Comparison of ENCODE assay signal across 26 cellular contexts in the genomic region with DNA sequence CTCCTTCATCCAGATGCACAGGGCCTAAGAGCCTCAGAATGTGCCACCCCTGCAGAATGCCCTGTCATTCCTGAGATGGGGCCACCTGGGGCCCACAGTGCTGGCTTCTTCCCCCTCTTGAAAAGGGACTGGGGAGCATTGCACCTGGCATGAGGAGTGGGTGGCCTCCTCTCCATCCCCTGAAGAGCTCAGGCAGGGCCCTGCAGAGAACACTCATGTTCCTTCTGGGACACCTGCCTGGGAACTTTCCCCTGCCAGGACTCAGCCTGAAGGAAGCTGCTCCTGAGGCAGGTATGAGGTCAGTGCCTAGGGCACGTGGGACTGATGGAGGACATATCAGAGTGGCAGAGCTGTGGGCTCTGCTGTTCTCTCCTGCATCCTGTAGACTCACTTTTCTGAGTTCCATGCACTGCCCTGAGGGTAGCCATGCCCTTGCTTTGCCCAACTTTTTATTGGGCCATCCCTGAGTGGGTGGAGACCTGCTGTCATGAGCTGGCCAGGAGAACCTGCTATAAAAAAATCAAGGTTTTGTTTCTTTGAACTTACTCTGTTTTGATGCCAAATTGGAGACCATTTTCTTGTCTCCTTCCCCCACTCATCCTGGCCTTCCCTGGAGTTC. TPM values are rescaled to one million over a fixed set of nuclear protein-coding genes. Genes with fewer than 3 reads are reported as not detected.
DNase-seq lines count a peak whose midpoint lies in the region; ATAC-seq, FAIRE-seq and TF ChIP-seq lines count a peak whose summit lies in the region.
"Had no signal": no experiment of that assay in that cellular context is flagged by ENCODE, and none has a peak within 500 bp of the region (broad histone marks: within the 10 kb centered on the region; RNA-seq: fewer than 3 reads in every experiment).

No MANE protein-coding gene starts in this region.

- ATAC-seq in stimulated activated naive B cell treated with anti-CD40 and anti-IgM and Interleukin-4, amounts not matched to agents 10 μg/mL and 1 μg/mL and 100 μg/mL, for 72 hours (replicated peaks): no peak
- ATAC-seq in pancreas: no peak
- ATAC-seq: activated CD4-positive, alpha-beta T cell treated with anti-CD3 and anti-CD28 coated beads for 36 hours; left lobe of liver; sciatic nerve had no signal

- no peak overlapping the region for H3K27ac ChIP-seq in breast epithelium
- H3K27ac ChIP-seq in RWPE1: no peak overlapping the region
- peak overlapping the region; percentile 86 for H3K27ac ChIP-seq in endodermal cell (ENCODE audit: low read depth, low read length)
- H3K27ac ChIP-seq in pancreas: no peak overlapping the region
- H3K27ac ChIP-seq in colonic mucosa: no peak overlapping the region
- H3K27ac ChIP-seq: brain microvascular endothelial cell, epithelial cell of prostate, neutrophil, SJSA1, stomach, VCaP had no signal

- no peaks in the 10 kb centered on the region for H3K9me3 ChIP-seq in breast epithelium
- H3K9me3 ChIP-seq in endodermal cell (ENCODE audit: control insufficient read depth, low read length): no peaks in the 10 kb centered on the region
- H3K9me3 ChIP-seq in pancreas: no peaks in the 10 kb centered on the region
- H3K9me3 ChIP-seq in colonic mucosa: no peaks in the 10 kb centered on the region
- H3K9me3 ChIP-seq: HAP-1, neutrophil, SJSA1, stomach had no signal

- 94 to 100% methylated on average over 1 of the region's 1 CpG for WGBS in endodermal cell (ENCODE audit: insufficient coverage in 1 of 2, insufficient read length in 1 of 2), 2 experiments
- 73 to 80% methylated on average over 1 of the region's 1 CpG for WGBS in pancreas, 2 donors

- DNase-seq in MCF 10A (ENCODE audit: unreplicated experiment) (peak; percentile 30), breast epithelium (ENCODE audit: low spot score in 2 of 2) (no peak), RWPE1 (ENCODE audit: low spot score) (peak; percentile 22), endodermal cell (peak; percentile 17), pancreas (no peak), colonic mucosa (no peak)
- no peak for DNase-seq in stimulated activated naive B cell treated with anti-CD40 and anti-IgM and Interleukin-4, amounts not matched to agents 10 μg/mL and 1 μg/mL and 100 μg/mL, for 72 hours
- DNase-seq: activated CD4-positive, alpha-beta T cell treated with anti-CD3 and anti-CD28 coated beads for 36 hours; amniotic stem cell; brain microvascular endothelial cell; CD8-positive, alpha-beta memory T cell; DMS 273 treated with DMSO at 0.1 percent for 48 hours; EL; mesendoderm; NCI-H1694; stimulated activated CD8-positive, alpha-beta memory T cell treated with anti-CD3 and anti-CD28 coated beads, Interleukin-4, amount 100 ng/mL, for 48 hours; stomach; T1000 had no signal

- H3K9ac ChIP-seq in endodermal cell (ENCODE audit: extremely low read depth, low read length, poor library complexity, severe bottlenecking): no peak overlapping the region
- no peak overlapping the region for H3K9ac ChIP-seq in colonic mucosa (ENCODE audit: low read depth in 2 of 2, low read length in 2 of 2)

- H3K4me3 Mint-ChIP-seq in MCF 10A (ENCODE audit: unreplicated experiment): no peak overlapping the region
- H3K4me3 Mint-ChIP-seq in endodermal cell: no peak overlapping the region
- no peak overlapping the region for H3K4me3 Mint-ChIP-seq in stimulated activated naive B cell treated with anti-CD40 and anti-IgM and Interleukin-4, amounts not matched to agents 10 μg/mL and 1 μg/mL and 100 μg/mL, for 72 hours
- H3K4me3 Mint-ChIP-seq: activated CD4-positive, alpha-beta T cell treated with anti-CD3 and anti-CD28 coated beads for 36 hours; activated naive CD4-positive, alpha-beta T cell treated with anti-CD3 and anti-CD28 coated beads, Interleukin-2, amount 50 U/mL, for 24 hours; CD8-positive, alpha-beta memory T cell had no signal

- H3K27ac Mint-ChIP-seq in MCF 10A (ENCODE audit: low read depth, unreplicated experiment) (no peak overlapping the region), endodermal cell (no peak overlapping the region)
- H3K27ac Mint-ChIP-seq in stimulated activated naive B cell treated with anti-CD40 and anti-IgM and Interleukin-4, amounts not matched to agents 10 μg/mL and 1 μg/mL and 100 μg/mL, for 72 hours: peak overlapping the region; percentile 25
- H3K27ac Mint-ChIP-seq: activated CD4-positive, alpha-beta T cell treated with anti-CD3 and anti-CD28 coated beads for 36 hours; activated naive CD4-positive, alpha-beta T cell treated with anti-CD3 and anti-CD28 coated beads, Interleukin-2, amount 50 U/mL, for 24 hours had no signal

- intact Hi-C loops in MCF 10A (cut with micrococcal nuclease): no loop called here
- intact Hi-C loops in breast epithelium (cut with DNase I; ENCODE audit: low total_unique reads): no loop called here
- intact Hi-C loops in pancreas (cut with DNase I): loop anchor here in 1 of 3 donors (5.0 kb wide), 2 partner anchors 87 to 212 kb away; no protein-coding TSS in a partner anchor
- intact Hi-C loops in colonic mucosa (cut with DNase I): loop anchor here (5.0 kb wide), 1 partner anchor 87 kb away; no protein-coding TSS in a partner anchor

- no peaks in the 10 kb centered on the region for H3K27me3 ChIP-seq in breast epithelium
- H3K27me3 ChIP-seq in endodermal cell (ENCODE audit: control insufficient read depth, insufficient read depth, low read length, poor library complexity, severe bottlenecking): no peaks in the 10 kb centered on the region
- H3K27me3 ChIP-seq in pancreas: no peaks in the 10 kb centered on the region
- H3K27me3 ChIP-seq in colonic mucosa: no peaks in the 10 kb centered on the region
- H3K27me3 ChIP-seq: brain microvascular endothelial cell, neutrophil, SJSA1, stomach had no signal

- no peak overlapping the region for H3K4me3 ChIP-seq in breast epithelium
- H3K4me3 ChIP-seq in endodermal cell (ENCODE audit: low read length): no peak overlapping the region
- no peak overlapping the region for H3K4me3 ChIP-seq in pancreas
- H3K4me3 ChIP-seq in colonic mucosa: no peak overlapping the region
- H3K4me3 ChIP-seq: HAP-1, SJSA1, stomach had no signal

- H3K36me3 Mint-ChIP-seq in MCF 10A (ENCODE audit: insufficient read depth, unreplicated experiment) (peaks cover 40% of the 10 kb centered on the region), endodermal cell (ENCODE audit: low read depth) (peaks cover 63% of the 10 kb centered on the region)
- peaks cover 32 to 51% of the 10 kb centered on the region in 2 donors for H3K36me3 Mint-ChIP-seq in stimulated activated naive B cell treated with anti-CD40 and anti-IgM and Interleukin-4, amounts not matched to agents 10 μg/mL and 1 μg/mL and 100 μg/mL, for 72 hours

- H3K27me3 Mint-ChIP-seq in MCF 10A (ENCODE audit: insufficient read depth, unreplicated experiment) (no peaks in the 10 kb centered on the region), endodermal cell (ENCODE audit: insufficient read depth) (no peaks in the 10 kb centered on the region)
- H3K27me3 Mint-ChIP-seq in stimulated activated naive B cell treated with anti-CD40 and anti-IgM and Interleukin-4, amounts not matched to agents 10 μg/mL and 1 μg/mL and 100 μg/mL, for 72 hours: no peaks in the 10 kb centered on the region
- H3K27me3 Mint-ChIP-seq: activated CD4-positive, alpha-beta T cell treated with anti-CD3 and anti-CD28 coated beads for 36 hours; activated naive CD4-positive, alpha-beta T cell treated with anti-CD3 and anti-CD28 coated beads, Interleukin-2, amount 50 U/mL, for 24 hours; CD8-positive, alpha-beta memory T cell had no signal

- no peak for TF ChIP-seq POLR2A in breast epithelium (IDR thresholded peaks at IDR 0.05)

- H3K9me3 Mint-ChIP-seq in MCF 10A (ENCODE audit: unreplicated experiment) (no peaks in the 10 kb centered on the region), endodermal cell (no peaks in the 10 kb centered on the region)
- H3K9me3 Mint-ChIP-seq in stimulated activated naive B cell treated with anti-CD40 and anti-IgM and Interleukin-4, amounts not matched to agents 10 μg/mL and 1 μg/mL and 100 μg/mL, for 72 hours: no peaks in the 10 kb centered on the region
- H3K9me3 Mint-ChIP-seq: activated naive CD4-positive, alpha-beta T cell treated with anti-CD3 and anti-CD28 coated beads, Interleukin-2, amount 50 U/mL, for 24 hours; CD8-positive, alpha-beta memory T cell had no signal

- CTCF ChIA-PET in MCF 10A (lab: Yijun Ruan, JAX): interaction anchor here (0.7 to 1.5 kb wide), 4 partner anchors 9 to 157 kb away, joined by 3 to 6 read pairs (median 4); no protein-coding TSS in a partner anchor
- CTCF ChIA-PET in RWPE1 (lab: Yijun Ruan, JAX): interaction anchor here (0.9 kb wide), 1 partner anchor 9 kb away, joined by 3 read pairs; no protein-coding TSS in a partner anchor

- no peaks in the 10 kb centered on the region for H3K4me1 Mint-ChIP-seq in MCF 10A (ENCODE audit: insufficient read depth, unreplicated experiment)
- peaks cover 21% of the 10 kb centered on the region for H3K4me1 Mint-ChIP-seq in endodermal cell
- peaks cover 0 to 7% of the 10 kb centered on the region in 2 donors for H3K4me1 Mint-ChIP-seq in stimulated activated naive B cell treated with anti-CD40 and anti-IgM and Interleukin-4, amounts not matched to agents 10 μg/mL and 1 μg/mL and 100 μg/mL, for 72 hours
- H3K4me1 Mint-ChIP-seq: activated naive CD4-positive, alpha-beta T cell treated with anti-CD3 and anti-CD28 coated beads, Interleukin-2, amount 50 U/mL, for 24 hours had no signal

- no peaks in the 10 kb centered on the region for H3K36me3 ChIP-seq in breast epithelium
- peaks cover 63% of the 10 kb centered on the region for H3K36me3 ChIP-seq in endodermal cell (ENCODE audit: control insufficient read depth, insufficient read depth, low read length)
- peaks cover 1 to 19% (median 3%) of the 10 kb centered on the region in 3 donors for H3K36me3 ChIP-seq in pancreas
- H3K36me3 ChIP-seq in colonic mucosa: no peaks in the 10 kb centered on the region

- no TSS peak for BruUV-seq in MCF 10A (replicated peaks; lab: Mats Ljungman, UMichigan)

- no peaks in the 10 kb centered on the region for H3K4me1 ChIP-seq in breast epithelium
- H3K4me1 ChIP-seq in endodermal cell (ENCODE audit: control insufficient read depth, insufficient read depth, low read length): peaks cover 25% of the 10 kb centered on the region
- H3K4me1 ChIP-seq in pancreas: no peaks in the 10 kb centered on the region
- no peaks in the 10 kb centered on the region for H3K4me1 ChIP-seq in colonic mucosa
- H3K4me1 ChIP-seq: HAP-1, SJSA1 had no signal

- TF ChIP-seq CTCF in MCF 10A (IDR thresholded peaks at IDR 0.05; ENCODE audit: unreplicated experiment) (no peak), breast epithelium (IDR thresholded peaks at IDR 0.05) (no peak), RWPE1 (conservative IDR thresholded peaks at IDR 0.05; ENCODE audit: low read depth) (no peak), endodermal cell (conservative IDR thresholded peaks at IDR 0.05) (no peak), pancreas (IDR thresholded peaks at IDR 0.05) (no peak), colonic mucosa (IDR thresholded peaks at IDR 0.05) (no peak)

- POLR2A ChIA-PET in MCF 10A (lab: Yijun Ruan, JAX): no interaction called here
- POLR2A ChIA-PET in RWPE1 (lab: Yijun Ruan, JAX; ENCODE audit: low non-redundant PET): no interaction called here

- no peak for FAIRE-seq in pancreas (lab: Jason Lieb, UNC)

RNA-seq across cellular contexts. Expression of a gene that starts 19.5 kb away (rescaled TPM):
- total RNA-seq in MCF 10A (2022) (24.4 and 40.8 TPM in 2 replicates), breast epithelium (10 to 100 TPM; 14.1 to 39.3 (median 14.8) TPM), endodermal cell (10 to 100 TPM; 60.4 to 66.1 TPM), pancreas (10 to 100 TPM in 1 of 6 donors, 1 to 10 TPM in 5; 4.3 to 11.5 (median 5.5) TPM), colonic mucosa (10 to 100 TPM; 11.8 to 31.8 TPM)
- 65.2 TPM for polyA plus RNA-seq in endodermal cell (2013, experiment 1 of 2)
- 71.0 TPM for polyA plus RNA-seq in endodermal cell (2013, experiment 2 of 2)
- 10 to 100 TPM; 12.1 to 12.4 TPM for polyA plus RNA-seq in pancreas

RNA-seq across cellular contexts. Expression of a gene that starts 47.2 kb away (rescaled TPM):
- total RNA-seq in MCF 10A (2022) (24.5 and 30.5 TPM in 2 replicates), breast epithelium (10 to 100 TPM; 31.4 to 35.7 (median 32.4) TPM), endodermal cell (10 to 100 TPM; 62.0 to 91.6 TPM), pancreas (10 to 100 TPM; 13.4 to 21.9 (median 16.2) TPM), colonic mucosa (10 to 100 TPM; 20.3 to 24.4 TPM)
- 42.5 TPM for polyA plus RNA-seq in endodermal cell (2013, experiment 1 of 2)
- 40.7 TPM for polyA plus RNA-seq in endodermal cell (2013, experiment 2 of 2)
- polyA plus RNA-seq in pancreas: 10 to 100 TPM; 17.1 to 31.0 TPM

Comparison
In these comparisons a context has a peak if more than half of its experiments do, and no peak if none do; other contexts are left out.
1. DNase-seq: peak in MCF 10A (single experiment), RWPE1 (single experiment) and endodermal cell (single experiment); none in breast epithelium (0 of 2), stimulated activated naive B cell treated with anti-CD40 and anti-IgM and Interleukin-4, amounts not matched to agents 10 μg/mL and 1 μg/mL and 100 μg/mL, for 72 hours (single experiment), pancreas (0 of 6) and colonic mucosa (single experiment).